Comparison of ENCODE assay signal across 18 cellular contexts in the genomic region with DNA sequence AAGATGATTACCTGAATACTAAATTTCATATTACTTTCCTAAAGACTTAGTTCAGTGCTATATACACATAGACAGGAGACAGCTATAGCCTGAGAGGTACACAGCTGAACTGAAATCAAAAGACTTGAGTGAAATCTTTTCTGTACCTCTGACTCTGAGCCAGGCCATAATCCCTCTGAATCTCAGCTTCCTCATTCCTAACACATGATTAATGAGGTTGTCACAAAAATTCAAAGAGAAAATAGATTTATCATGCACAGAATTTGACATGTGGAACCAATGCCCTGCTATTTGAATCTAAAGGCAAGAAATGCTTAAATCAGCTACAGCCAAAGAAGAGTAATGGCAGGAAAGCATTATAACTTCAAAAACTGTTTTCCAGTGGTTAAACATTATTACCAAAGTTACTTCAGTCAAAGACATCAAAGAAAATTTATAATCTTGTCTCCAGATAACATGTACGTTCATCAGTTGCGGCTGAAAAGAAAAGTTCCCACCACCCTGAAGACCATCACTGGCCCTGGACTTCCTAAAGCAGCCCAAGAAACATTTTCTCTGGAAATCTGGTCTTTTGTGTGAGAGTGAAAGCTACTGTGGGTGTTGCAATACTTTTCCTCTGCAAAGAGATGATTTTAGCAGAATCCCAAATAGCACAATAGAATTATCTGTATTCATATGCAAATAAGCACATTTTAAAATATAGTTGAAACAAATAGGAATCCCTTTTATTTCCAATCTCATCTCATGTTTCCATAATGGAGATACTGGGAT. TPM values are rescaled to one million over a fixed set of nuclear protein-coding genes. Genes with fewer than 3 reads are reported as not detected.
DNase-seq lines count a peak whose midpoint lies in the region; ATAC-seq and TF ChIP-seq lines count a peak whose summit lies in the region.
"Had no signal": no experiment of that assay in that cellular context is flagged by ENCODE, and none has a peak within 500 bp of the region (broad histone marks: within the 10 kb centered on the region; RNA-seq: fewer than 3 reads in every experiment).

No MANE protein-coding gene starts in this region.

- H3K4me2 ChIP-seq in PC-9: peak overlapping the region; percentile 41

- intact Hi-C loops in PC-9 (cut with micrococcal nuclease; ENCODE audit: unreplicated experiment): no loop called here
- intact Hi-C loops in activated T-helper 2 cell treated with anti-CD3 and anti-CD28 coated beads, Interferon-gamma antibody, Interleukin-2, Interleukin-4, amounts not matched to agents 10 μg/mL and 5 μg/mL and 100 μg/mL, durations not matched to agents 14 hours and 24 hours and 36 hours (cut with micrococcal nuclease): no loop called here

- H3F3A ChIP-seq in PC-9 (ENCODE audit: insufficient read depth, low read depth): peaks cover 28% of the 10 kb centered on the region

- no peaks in the 10 kb centered on the region for H3K79me2 ChIP-seq in PC-9 (ENCODE audit: low read depth)

- H3K4me1 ChIP-seq in PC-9 (replicated peaks; ENCODE audit: insufficient read depth): peaks cover 56% of the 10 kb centered on the region

- DNase-seq in EL: peak; percentile 48
- peak; percentile 19 to 94 for DNase-seq in PC-9
- peak; percentile 55 to 69 for DNase-seq in cardiac fibroblast (ENCODE audit: low read depth in 2 of 2)
- peak; percentile 19 to 49 for DNase-seq in lung microvascular endothelial cell (ENCODE audit: low read depth in 2 of 2)
- DNase-seq in activated T-helper 2 cell treated with anti-CD3 and anti-CD28 coated beads, Interferon-gamma antibody, Interleukin-2, Interleukin-4, amounts not matched to agents 10 μg/mL and 5 μg/mL and 100 μg/mL, durations not matched to agents 14 hours and 24 hours and 36 hours (ENCODE audit: low spot score): no peak
- DNase-seq in HPDE6-E6E7 (ENCODE audit: extremely low spot score): no peak
- DNase-seq: activated CD4-positive, alpha-beta T cell treated with anti-CD3 and anti-CD28 coated beads, Interleukin-2, amount 50 U/mL, for 1 hour; activated T-cell treated with anti-CD3 and anti-CD28 coated beads, Interleukin-2, amount 50 U/mL, for 72 hours; amygdala; dorsolateral prefrontal cortex; immature natural killer cell; KG1; NCI-H1694; NCI-H510A treated with DMSO at 0.1 percent for 48 hours; ovary had no signal

- ATAC-seq in activated T-helper 17 cell treated with anti-CD3 and anti-CD28 coated beads, Interleukin-2, amount 50 U/mL, for 72 hours (replicated peaks): no peak
- ATAC-seq in HG02970 (IDR thresholded peaks at IDR 0.05; ENCODE audit: low FRiP score, unreplicated experiment): no peak
- ATAC-seq: activated T-cell treated with anti-CD3 and anti-CD28 coated beads, Interleukin-2, amount 50 U/mL, for 72 hours had no signal

- H3K9me2 ChIP-seq in PC-9 (ENCODE audit: insufficient read depth): no peaks in the 10 kb centered on the region

- POLR2A ChIA-PET in PC-9 (lab: Charles Lee; ENCODE audit: unreplicated experiment): no interaction called here

- no peaks in the 10 kb centered on the region for H3K27me3 Mint-ChIP-seq in activated T-helper 17 cell treated with anti-CD3 and anti-CD28 coated beads, Interleukin-2, amount 50 U/mL, for 72 hours
- H3K27me3 Mint-ChIP-seq in activated T-helper 2 cell treated with anti-CD3 and anti-CD28 coated beads, Interferon-gamma antibody, Interleukin-2, Interleukin-4, amounts not matched to agents 10 μg/mL and 5 μg/mL and 100 μg/mL, durations not matched to agents 14 hours and 24 hours and 36 hours (ENCODE audit: low read depth): peaks cover 21% of the 10 kb centered on the region
- H3K27me3 Mint-ChIP-seq: stimulated activated naive CD8-positive, alpha-beta T cell treated with anti-CD3 and anti-CD28 coated beads, Interleukin-15, Interleukin-2, amounts not matched to agents 100 ng/mL and 50 ng/mL, for 24 hours had no signal

- H3K4me3 ChIP-seq in PC-9: no peak overlapping the region
- no peak overlapping the region for H3K4me3 ChIP-seq in cardiac fibroblast (replicated peaks in 1 of 2; ENCODE audit: low read depth in 2 of 2, low read length in 2 of 2)
- H3K4me3 ChIP-seq: dorsolateral prefrontal cortex, ovary had no signal

- H3K4me3 Mint-ChIP-seq in activated T-helper 17 cell treated with anti-CD3 and anti-CD28 coated beads, Interleukin-2, amount 50 U/mL, for 72 hours: no peak overlapping the region
- H3K4me3 Mint-ChIP-seq in activated T-helper 2 cell treated with anti-CD3 and anti-CD28 coated beads, Interferon-gamma antibody, Interleukin-2, Interleukin-4, amounts not matched to agents 10 μg/mL and 5 μg/mL and 100 μg/mL, durations not matched to agents 14 hours and 24 hours and 36 hours (ENCODE audit: low read depth): no peak overlapping the region
- H3K4me3 Mint-ChIP-seq: activated T-cell treated with anti-CD3 and anti-CD28 coated beads, Interleukin-2, amount 50 U/mL, for 72 hours; immature natural killer cell; stimulated activated naive CD8-positive, alpha-beta T cell treated with anti-CD3 and anti-CD28 coated beads, Interleukin-15, Interleukin-2, amounts not matched to agents 100 ng/mL and 50 ng/mL, for 24 hours had no signal

- CTCF ChIA-PET in PC-9 (lab: Charles Lee): interaction anchor here (1.4 kb wide), 1 partner anchor 47 kb away, joined by 5 read pairs; no protein-coding TSS in a partner anchor

- H3K4me1 Mint-ChIP-seq in activated T-helper 17 cell treated with anti-CD3 and anti-CD28 coated beads, Interleukin-2, amount 50 U/mL, for 72 hours: peaks cover 6% of the 10 kb centered on the region
- peaks cover 2% of the 10 kb centered on the region for H3K4me1 Mint-ChIP-seq in activated T-helper 2 cell treated with anti-CD3 and anti-CD28 coated beads, Interferon-gamma antibody, Interleukin-2, Interleukin-4, amounts not matched to agents 10 μg/mL and 5 μg/mL and 100 μg/mL, durations not matched to agents 14 hours and 24 hours and 36 hours (ENCODE audit: low read depth)
- H3K4me1 Mint-ChIP-seq: immature natural killer cell had no signal

- no peak for TF ChIP-seq CTCF in PC-9 (conservative IDR thresholded peaks at IDR 0.05)
- TF ChIP-seq CTCF in cardiac fibroblast (IDR thresholded peaks at IDR 0.05; ENCODE audit: low read depth, low read length): no peak

- H4K20me1 ChIP-seq in PC-9 (ENCODE audit: insufficient read depth): no peaks in the 10 kb centered on the region

- no peaks in the 10 kb centered on the region for H3K27me3 ChIP-seq in PC-9 (ENCODE audit: insufficient read depth, low read depth)
- H3K27me3 ChIP-seq: dorsolateral prefrontal cortex, ovary had no signal

- no peaks in the 10 kb centered on the region; the same call in 1 of the 2 replicates for H3K9me3 ChIP-seq in PC-9 (ENCODE audit: insufficient read depth, low read depth)
- H3K9me3 ChIP-seq: ovary had no signal

- H3K36me3 Mint-ChIP-seq in activated T-helper 17 cell treated with anti-CD3 and anti-CD28 coated beads, Interleukin-2, amount 50 U/mL, for 72 hours (ENCODE audit: low read depth): no peaks in the 10 kb centered on the region
- no peaks in the 10 kb centered on the region for H3K36me3 Mint-ChIP-seq in activated T-helper 2 cell treated with anti-CD3 and anti-CD28 coated beads, Interferon-gamma antibody, Interleukin-2, Interleukin-4, amounts not matched to agents 10 μg/mL and 5 μg/mL and 100 μg/mL, durations not matched to agents 14 hours and 24 hours and 36 hours (ENCODE audit: low read depth)
- H3K36me3 Mint-ChIP-seq: immature natural killer cell had no signal

- H2AFZ ChIP-seq in PC-9: no peak overlapping the region

- peak overlapping the region; percentile 51 for H3K27ac ChIP-seq in PC-9
- H3K27ac ChIP-seq: ovary had no signal

- no peaks in the 10 kb centered on the region for H3K36me3 ChIP-seq in PC-9 (ENCODE audit: low read depth)
- H3K36me3 ChIP-seq: ovary had no signal

- H3K9me3 Mint-ChIP-seq in activated T-helper 17 cell treated with anti-CD3 and anti-CD28 coated beads, Interleukin-2, amount 50 U/mL, for 72 hours: no peaks in the 10 kb centered on the region
- H3K9me3 Mint-ChIP-seq in activated T-helper 2 cell treated with anti-CD3 and anti-CD28 coated beads, Interferon-gamma antibody, Interleukin-2, Interleukin-4, amounts not matched to agents 10 μg/mL and 5 μg/mL and 100 μg/mL, durations not matched to agents 14 hours and 24 hours and 36 hours: no peaks in the 10 kb centered on the region
- H3K9me3 Mint-ChIP-seq: activated T-cell treated with anti-CD3 and anti-CD28 coated beads, Interleukin-2, amount 50 U/mL, for 72 hours; immature natural killer cell; stimulated activated naive CD8-positive, alpha-beta T cell treated with anti-CD3 and anti-CD28 coated beads, Interleukin-15, Interleukin-2, amounts not matched to agents 100 ng/mL and 50 ng/mL, for 24 hours had no signal

- H3K27ac Mint-ChIP-seq in activated T-helper 17 cell treated with anti-CD3 and anti-CD28 coated beads, Interleukin-2, amount 50 U/mL, for 72 hours: no peak overlapping the region
- no peak overlapping the region for H3K27ac Mint-ChIP-seq in activated T-helper 2 cell treated with anti-CD3 and anti-CD28 coated beads, Interferon-gamma antibody, Interleukin-2, Interleukin-4, amounts not matched to agents 10 μg/mL and 5 μg/mL and 100 μg/mL, durations not matched to agents 14 hours and 24 hours and 36 hours
- H3K27ac Mint-ChIP-seq: immature natural killer cell; stimulated activated naive CD8-positive, alpha-beta T cell treated with anti-CD3 and anti-CD28 coated beads, Interleukin-15, Interleukin-2, amounts not matched to agents 100 ng/mL and 50 ng/mL, for 24 hours had no signal

- no TSS peak for BruUV-seq in PC-9 (replicated peaks; lab: Mats Ljungman, UMichigan)

RNA-seq across cellular contexts. Expression of a gene that starts 13.8 kb away (rescaled TPM):
- 393 and 399 TPM in 2 replicates for total RNA-seq in PC-9 (2021)
- 138 and 154 TPM in 2 replicates for total RNA-seq in lung microvascular endothelial cell
- total RNA-seq in activated T-helper 17 cell treated with anti-CD3 and anti-CD28 coated beads, Interleukin-2, amount 50 U/mL, for 72 hours: 100 to 1,000 TPM; 206 to 244 TPM
- 196 and 200 TPM in 2 replicates for total RNA-seq in activated T-helper 2 cell treated with anti-CD3 and anti-CD28 coated beads, Interferon-gamma antibody, Interleukin-2, Interleukin-4, amounts not matched to agents 10 μg/mL and 5 μg/mL and 100 μg/mL, durations not matched to agents 14 hours and 24 hours and 36 hours

Comparison
In these comparisons a context has a peak if more than half of its experiments do, and no peak if none do; other contexts are left out.
1. DNase-seq: peak in EL (single experiment), PC-9 (2 of 2), cardiac fibroblast (2 of 2) and lung microvascular endothelial cell (2 of 2); none in activated T-helper 2 cell treated with anti-CD3 and anti-CD28 coated beads, Interferon-gamma antibody, Interleukin-2, Interleukin-4, amounts not matched to agents 10 μg/mL and 5 μg/mL and 100 μg/mL, durations not matched to agents 14 hours and 24 hours and 36 hours (single experiment) and HPDE6-E6E7 (single experiment).